9 cellular contexts compared by ENCODE assay signal in the genomic region with DNA sequence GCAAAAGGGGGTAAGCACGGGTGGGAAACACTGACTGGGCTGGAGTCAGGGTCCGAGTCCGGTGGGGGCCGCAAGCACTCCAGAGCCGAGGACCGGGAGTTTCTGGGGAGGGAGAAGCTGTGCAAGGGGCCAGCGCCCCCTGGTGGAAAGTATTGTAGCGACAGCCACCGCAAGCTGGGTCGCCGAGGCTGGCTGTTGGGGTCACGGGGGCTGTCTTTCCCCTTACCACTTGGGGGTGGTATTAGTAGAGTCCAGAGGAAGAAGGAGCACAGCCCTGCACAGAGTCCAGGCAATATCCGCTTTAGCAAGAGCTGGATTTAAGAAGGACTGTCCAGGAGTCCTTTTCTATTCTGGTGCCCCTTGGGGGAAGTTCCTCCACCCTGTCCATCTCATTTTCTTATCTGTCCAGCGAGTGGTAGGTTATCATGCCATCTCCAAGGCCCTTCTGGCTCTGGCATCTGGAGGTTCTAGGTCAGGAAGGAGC. TPM values are rescaled to one million over a fixed set of nuclear protein-coding genes. Genes with fewer than 3 reads are reported as not detected.
DNase-seq lines count a peak whose midpoint lies in the region; ATAC-seq and FAIRE-seq lines count a peak whose summit lies in the region.
"Had no signal": no experiment of that assay in that cellular context is flagged by ENCODE, and none has a peak within 500 bp of the region (broad histone marks: within the 10 kb centered on the region; RNA-seq: fewer than 3 reads in every experiment).

No MANE protein-coding gene starts in this region.

- no peak for ATAC-seq in GM19324 (IDR thresholded peaks at IDR 0.05; ENCODE audit: low FRiP score, unreplicated experiment)

- H3K4me1 ChIP-seq in small intestine (ENCODE audit: control insufficient read depth in 2 of 2, insufficient read depth in 1 of 2, low read depth in 1 of 2, low read length in 1 of 2), result peaks cover 3 to 18% of the 10 kb centered on the region in 2 donors

- H3K9me3 ChIP-seq in small intestine (ENCODE audit: control insufficient read depth, low read depth), result no peaks in the 10 kb centered on the region

- WGBS in small intestine, 3 donors, result 3% methylated on average over 14 of the region's 14 CpGs

- DNase-seq in NCI-H1436 (lab: John Stamatoyannopoulos, UW) (peak; percentile 56), NCI-H1436 treated with DMSO at 0.1 percent for 48 hours (lab: John Stamatoyannopoulos, UW) (no peak), NCI-H1092 treated with DMSO at 0.1 percent for 48 hours (lab: John Stamatoyannopoulos, UW) (peak; percentile 60), T-helper 9 cell (peak; percentile 74), amniotic stem cell (lab: John Stamatoyannopoulos, UW) (peak; percentile 52), hepatic stellate cell (ENCODE audit: low spot score) (peak; percentile 61), small intestine (peak; percentile 68)

- H3K27me3 ChIP-seq in small intestine (ENCODE audit: control insufficient read depth in 2 of 2, insufficient read depth in 2 of 2, low read length in 2 of 2), result no peaks in the 10 kb centered on the region

- no peak for FAIRE-seq in small intestine (lab: Jason Lieb, UNC)
- FAIRE-seq: G401.6 had no signal

- H3K27ac ChIP-seq in small intestine (ENCODE audit: low read depth in 1 of 2, low read length in 1 of 2), result no peak overlapping the region

- H3K4me3 ChIP-seq in small intestine (ENCODE audit: low read depth in 1 of 2, low read length in 2 of 2), result no peak overlapping the region

- no peaks in the 10 kb centered on the region for H3K36me3 ChIP-seq in small intestine (ENCODE audit: control insufficient read depth in 2 of 2, insufficient read depth in 2 of 2, low read length in 2 of 2)

RNA-seq across cellular contexts. Expression of a gene that starts 17.9 kb away (rescaled TPM):
- polyA plus RNA-seq in small intestine, result 10 to 100 TPM; 10.3 to 17.7 (median 11.3) TPM

RNA-seq across cellular contexts. Expression of a gene that starts 56.5 kb away (rescaled TPM):
- not detected for polyA plus RNA-seq in small intestine
